ENCODE assay signal across 1 cellular context in the genomic region with DNA sequence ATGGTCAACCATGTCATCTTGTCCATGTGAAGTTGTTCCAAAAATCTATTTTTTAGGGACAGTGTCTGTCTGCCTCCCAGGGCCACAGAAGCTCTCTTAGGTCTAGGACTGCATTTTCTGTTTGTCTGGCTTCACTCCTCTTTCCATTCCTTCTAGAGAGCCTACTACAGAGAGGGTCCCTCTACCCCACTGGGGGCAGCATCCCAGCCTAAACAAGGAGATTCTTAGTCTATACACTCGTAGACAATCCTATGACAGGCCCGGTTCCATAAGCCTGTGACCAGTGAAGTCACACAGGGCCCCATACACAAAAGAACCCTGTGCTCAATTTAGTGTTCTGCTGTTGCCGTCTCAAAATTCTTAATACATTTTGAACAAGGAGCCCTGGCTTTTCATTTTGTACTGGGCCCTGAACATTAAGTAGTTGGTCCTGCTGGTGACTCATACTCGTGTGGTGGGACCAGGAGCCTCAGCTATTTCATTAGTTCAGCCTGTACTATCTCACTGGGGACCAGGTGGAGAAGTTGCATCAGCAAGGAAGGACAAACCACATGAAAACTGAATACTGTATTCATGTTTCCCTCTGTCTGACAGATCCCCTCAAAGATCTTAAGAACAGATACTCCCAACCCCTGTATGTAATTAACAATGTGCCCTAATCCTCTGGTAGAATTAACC.
TF ChIP-seq lines count a peak whose summit lies in the region.

No MANE protein-coding gene starts in this region.

TF ChIP-seq in IMR-90, 13 proteins besides CTCF, POLR2A, EP300 and RAD21 (continued from another document):
- TF ChIP-seq NFE2L2 (IDR thresholded peaks at IDR 0.05; ENCODE audit: low read depth, low read length) (no peak), FOS (IDR thresholded peaks at IDR 0.05; ENCODE audit: low read depth, low read length) (peak; percentile 58; the same call in 1 of the 2 replicates), CHD1 (IDR thresholded peaks at IDR 0.05; ENCODE audit: low read depth, low read length) (no peak)
- TF ChIP-seq, protein P1, sequence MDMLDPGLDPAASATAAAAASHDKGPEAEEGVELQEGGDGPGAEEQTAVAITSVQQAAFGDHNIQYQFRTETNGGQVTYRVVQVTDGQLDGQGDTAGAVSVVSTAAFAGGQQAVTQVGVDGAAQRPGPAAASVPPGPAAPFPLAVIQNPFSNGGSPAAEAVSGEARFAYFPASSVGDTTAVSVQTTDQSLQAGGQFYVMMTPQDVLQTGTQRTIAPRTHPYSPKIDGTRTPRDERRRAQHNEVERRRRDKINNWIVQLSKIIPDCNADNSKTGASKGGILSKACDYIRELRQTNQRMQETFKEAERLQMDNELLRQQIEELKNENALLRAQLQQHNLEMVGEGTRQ (IDR thresholded peaks at IDR 0.05; ENCODE audit: low read depth, low read length) = no peak
- TF ChIP-seq, protein P2, sequence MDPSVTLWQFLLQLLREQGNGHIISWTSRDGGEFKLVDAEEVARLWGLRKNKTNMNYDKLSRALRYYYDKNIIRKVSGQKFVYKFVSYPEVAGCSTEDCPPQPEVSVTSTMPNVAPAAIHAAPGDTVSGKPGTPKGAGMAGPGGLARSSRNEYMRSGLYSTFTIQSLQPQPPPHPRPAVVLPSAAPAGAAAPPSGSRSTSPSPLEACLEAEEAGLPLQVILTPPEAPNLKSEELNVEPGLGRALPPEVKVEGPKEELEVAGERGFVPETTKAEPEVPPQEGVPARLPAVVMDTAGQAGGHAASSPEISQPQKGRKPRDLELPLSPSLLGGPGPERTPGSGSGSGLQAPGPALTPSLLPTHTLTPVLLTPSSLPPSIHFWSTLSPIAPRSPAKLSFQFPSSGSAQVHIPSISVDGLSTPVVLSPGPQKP (IDR thresholded peaks at IDR 0.05; ENCODE audit: borderline replicate concordance, low read depth, low read length) = no peak
